ENCODE assay signal across 8 cellular contexts in the genomic region with DNA sequence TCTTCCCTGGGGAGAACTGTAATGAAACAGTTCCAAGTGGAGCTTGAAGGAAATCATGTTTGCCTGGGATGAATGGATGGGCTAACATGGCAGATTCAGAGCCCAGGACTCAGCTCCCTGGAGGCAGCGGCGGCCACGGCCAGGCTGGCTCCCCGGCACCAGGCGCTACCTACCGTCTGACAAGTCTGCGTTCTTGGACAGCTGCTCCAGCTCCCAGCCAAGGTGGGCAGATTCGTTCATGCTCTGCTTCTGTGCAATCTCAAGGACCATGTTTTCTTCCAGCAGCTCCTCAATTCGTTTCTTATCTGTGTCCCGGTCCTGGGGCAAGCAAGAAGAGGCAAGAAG.
DNase-seq lines count a peak whose midpoint lies in the region; ATAC-seq and TF ChIP-seq lines count a peak whose summit lies in the region.

No MANE protein-coding gene starts in this region.

- 77% methylated on average over 10 of the region's 10 CpGs for WGBS in suprapubic skin

- no peak for ATAC-seq in activated CD8-positive, alpha-beta T cell treated with anti-CD3 and anti-CD28 coated beads for 36 hours
- ATAC-seq in left ventricle myocardium superior: peak; percentile 7

- no peak for TF ChIP-seq CTCF in activated CD8-positive, alpha-beta T cell treated with anti-CD3 and anti-CD28 coated beads for 36 hours (IDR thresholded peaks at IDR 0.05)
- no peak for TF ChIP-seq CTCF in suprapubic skin (IDR thresholded peaks at IDR 0.05)
- TF ChIP-seq CTCF in GM13976 (IDR thresholded peaks at IDR 0.05; ENCODE audit: borderline replicate concordance, control extremely low read depth, extremely low read depth, insufficient read depth, missing control alignments): no peak

- no peaks in the 10 kb centered on the region for H3K9me3 Mint-ChIP-seq in T-helper 2 cell treated with Interferon-gamma antibody and Interleukin-4, amounts not matched to agents 5 μg/mL and 100 μg/mL, for 36 hours
- no peaks in the 10 kb centered on the region for H3K9me3 Mint-ChIP-seq in activated CD8-positive, alpha-beta T cell treated with anti-CD3 and anti-CD28 coated beads for 36 hours

- intact Hi-C loops in activated CD8-positive, alpha-beta T cell treated with anti-CD3 and anti-CD28 coated beads for 36 hours (cut with micrococcal nuclease): loop anchor here (1.0 to 5.0 kb wide), 2 partner anchors 43 to 95 kb away; no protein-coding TSS in a partner anchor
- intact Hi-C loops in left ventricle myocardium superior (cut with micrococcal nuclease): loop anchor here (10.0 kb wide), 1 partner anchor 90 kb away; a partner anchor contains a TSS

- no peaks in the 10 kb centered on the region for H3K27me3 Mint-ChIP-seq in T-helper 2 cell treated with Interferon-gamma antibody and Interleukin-4, amounts not matched to agents 5 μg/mL and 100 μg/mL, for 36 hours (ENCODE audit: low read depth)
- H3K27me3 Mint-ChIP-seq in activated CD8-positive, alpha-beta T cell treated with anti-CD3 and anti-CD28 coated beads for 36 hours: no peaks in the 10 kb centered on the region

- no peak for TF ChIP-seq EP300 in suprapubic skin (IDR thresholded peaks at IDR 0.05)

- H3K4me3 Mint-ChIP-seq in T-helper 2 cell treated with Interferon-gamma antibody and Interleukin-4, amounts not matched to agents 5 μg/mL and 100 μg/mL, for 36 hours: peak overlapping the region; percentile 77
- peak overlapping the region; percentile 79 for H3K4me3 Mint-ChIP-seq in activated CD8-positive, alpha-beta T cell treated with anti-CD3 and anti-CD28 coated beads for 36 hours

- peak overlapping the region; percentile 69 for H3K27ac ChIP-seq in suprapubic skin

- CTCF ChIA-PET in activated CD8-positive, alpha-beta T cell treated with anti-CD3 and anti-CD28 coated beads for 36 hours (lab: Charles Lee): interaction anchor here (0.7 to 13.8 kb wide), 10 partner anchors 10 to 181 kb away, joined by 3 to 183 read pairs (median 10); a partner anchor contains a TSS

- peak overlapping the region; percentile 94 for H3K27ac Mint-ChIP-seq in T-helper 2 cell treated with Interferon-gamma antibody and Interleukin-4, amounts not matched to agents 5 μg/mL and 100 μg/mL, for 36 hours
- H3K27ac Mint-ChIP-seq in activated CD8-positive, alpha-beta T cell treated with anti-CD3 and anti-CD28 coated beads for 36 hours: peak overlapping the region; percentile 100

- peak overlapping the region; percentile 45 for H3K4me3 ChIP-seq in suprapubic skin

- TF ChIP-seq POLR2A in suprapubic skin (IDR thresholded peaks at IDR 0.05): no peak

- DNase-seq in T-helper 2 cell treated with Interferon-gamma antibody and Interleukin-4, amounts not matched to agents 5 μg/mL and 100 μg/mL, for 36 hours (ENCODE audit: low spot score): no peak
- DNase-seq in T-helper 2 cell (no peak), left ventricle myocardium superior (no peak), suprapubic skin (ENCODE audit: low spot score in 2 of 2) (no peak), globus pallidus (ENCODE audit: low spot score) (no peak), GM13976 (ENCODE audit: low spot score) (no peak), DMS 273 (lab: John Stamatoyannopoulos, UW; ENCODE audit: unreplicated experiment) (no peak)
- DNase-seq in activated CD8-positive, alpha-beta T cell treated with anti-CD3 and anti-CD28 coated beads for 36 hours: no peak

- H3K9me3 ChIP-seq in suprapubic skin: no peaks in the 10 kb centered on the region

- peaks cover 49% of the 10 kb centered on the region for H3K4me1 Mint-ChIP-seq in T-helper 2 cell treated with Interferon-gamma antibody and Interleukin-4, amounts not matched to agents 5 μg/mL and 100 μg/mL, for 36 hours (ENCODE audit: low read depth)
- H3K4me1 Mint-ChIP-seq in activated CD8-positive, alpha-beta T cell treated with anti-CD3 and anti-CD28 coated beads for 36 hours (ENCODE audit: low read depth): peaks cover 86% of the 10 kb centered on the region

- H3K36me3 ChIP-seq in suprapubic skin: peaks cover 11% of the 10 kb centered on the region

- peaks cover 20% of the 10 kb centered on the region for H3K4me1 ChIP-seq in suprapubic skin

- H3K27me3 ChIP-seq in suprapubic skin: no peaks in the 10 kb centered on the region

- peaks cover 65% of the 10 kb centered on the region for H3K36me3 Mint-ChIP-seq in T-helper 2 cell treated with Interferon-gamma antibody and Interleukin-4, amounts not matched to agents 5 μg/mL and 100 μg/mL, for 36 hours (ENCODE audit: low read depth)
- peaks cover 63% of the 10 kb centered on the region for H3K36me3 Mint-ChIP-seq in activated CD8-positive, alpha-beta T cell treated with anti-CD3 and anti-CD28 coated beads for 36 hours (ENCODE audit: low read depth)

- in situ Hi-C loops in GM13976 (cut with MboI; ENCODE audit: low sequenced_read_pairs, unreplicated experiment): no loop called here

- POLR2A ChIA-PET in activated CD8-positive, alpha-beta T cell treated with anti-CD3 and anti-CD28 coated beads for 36 hours (lab: Charles Lee): interaction anchor here (0.6 to 10.5 kb wide), 15 partner anchors 12 to 156 kb away, joined by 3 to 137 read pairs (median 4); a partner anchor contains a TSS
